Comparison of ENCODE assay signal across 27 cellular contexts in genomic region chr17:79922161-79922569, GRCh38.
A peak's percentile ranks its signal among the peaks of the same experiment; 100 is the strongest.
DNase-seq lines count a peak whose midpoint lies in the region; ATAC-seq, FAIRE-seq and TF ChIP-seq lines count a peak whose summit lies in the region.
"Had no signal": no experiment of that assay in that cellular context is flagged by ENCODE, and none has a peak within 500 bp of the region (broad histone marks: within the 10 kb centered on the region; RNA-seq: fewer than 3 reads in every experiment).

No MANE protein-coding gene starts in this region.

- no peaks in the 10 kb centered on the region for H3K9me3 ChIP-seq in colonic mucosa
- no peaks in the 10 kb centered on the region for H3K9me3 ChIP-seq in small intestine (ENCODE audit: control insufficient read depth, low read depth)
- H3K9me3 ChIP-seq: gastroesophageal sphincter, thoracic aorta had no signal

- no peak for TF ChIP-seq CTCF in activated CD8-positive, alpha-beta T cell treated with anti-CD3 and anti-CD28 coated beads for 36 hours (IDR thresholded peaks at IDR 0.05)
- no peak for TF ChIP-seq CTCF in colonic mucosa (IDR thresholded peaks at IDR 0.05)

- POLR2A ChIA-PET in activated CD8-positive, alpha-beta T cell treated with anti-CD3 and anti-CD28 coated beads, Interleukin-2, amount 10 ng/mL, durations not matched to agents 7 days and 5 days (lab: Charles Lee) = no interaction called here
- POLR2A ChIA-PET in activated CD8-positive, alpha-beta T cell treated with anti-CD3 and anti-CD28 coated beads for 36 hours (lab: Charles Lee) = interaction anchor here (1.5 kb wide), 1 partner anchor 131 kb away, joined by 3 read pairs; no protein-coding TSS in a partner anchor

- peak overlapping the region; percentile 7 for H3K4me3 ChIP-seq in colonic mucosa
- H3K4me3 ChIP-seq in small intestine (ENCODE audit: low read depth in 1 of 2, low read length in 2 of 2) = no peak overlapping the region
- H3K4me3 ChIP-seq: gastroesophageal sphincter, PC-9, thoracic aorta had no signal

- 11 to 36% (median 32%) methylated on average over 17 of the region's 17 CpGs for WGBS in small intestine, 3 donors

- intact Hi-C loops in activated CD8-positive, alpha-beta T cell treated with anti-CD3 and anti-CD28 coated beads for 36 hours (cut with micrococcal nuclease) = no loop called here
- intact Hi-C loops in colonic mucosa (cut with DNase I) = no loop called here

- no peak for DNase-seq in activated CD8-positive, alpha-beta T cell treated with anti-CD3 and anti-CD28 coated beads, Interleukin-2, amount 10 ng/mL, durations not matched to agents 7 days and 5 days
- DNase-seq in activated CD8-positive, alpha-beta T cell treated with anti-CD3 and anti-CD28 coated beads for 36 hours = no peak
- DNase-seq in NCI-H146 (lab: John Stamatoyannopoulos, UW) (peak; percentile 82), colonic mucosa (peak; percentile 61), small intestine (peak; percentile 55), occipital lobe (lab: John Stamatoyannopoulos, UW) (no peak), middle frontal gyrus (ENCODE audit: extremely low spot score, low spot score) (no peak), amygdala (lab: John Stamatoyannopoulos, UW) (no peak)
- DNase-seq: activated CD4-positive, alpha-beta T cell treated with anti-CD3 and anti-CD28 coated beads, Interleukin-2, amount 50 U/mL, for 1 hour; activated naive CD4-positive, alpha-beta T cell; anterior cingulate cortex; cerebellar nuclear complex; DMS 273 treated with DMSO at 0.1 percent for 48 hours; effector CD4-positive, alpha-beta T cell; naive B cell; NCI-H1930; NCI-H82; PC-9; stimulated activated naive B cell treated with anti-CD40 and anti-IgM and Interleukin-4, amounts not matched to agents 10 μg/mL and 1 μg/mL and 100 μg/mL, for 72 hours had no signal

- no peak for FAIRE-seq in small intestine (lab: Jason Lieb, UNC)
- FAIRE-seq: keratinocyte had no signal

- no peak for ATAC-seq in activated CD8-positive, alpha-beta T cell treated with anti-CD3 and anti-CD28 coated beads, Interleukin-2, amount 10 ng/mL, durations not matched to agents 7 days and 5 days
- ATAC-seq in activated CD8-positive, alpha-beta T cell treated with anti-CD3 and anti-CD28 coated beads for 36 hours = no peak
- ATAC-seq: gastroesophageal sphincter; sciatic nerve; stimulated activated naive B cell treated with anti-CD40 and anti-IgM and Interleukin-4, amounts not matched to agents 10 μg/mL and 1 μg/mL and 100 μg/mL, for 72 hours had no signal

- H3K9ac ChIP-seq in colonic mucosa (ENCODE audit: low read depth in 2 of 2, low read length in 2 of 2) = no peak overlapping the region
- H3K9ac ChIP-seq: parathyroid adenoma had no signal

- peak overlapping the region; percentile 68 for H3K27ac Mint-ChIP-seq in activated CD8-positive, alpha-beta T cell treated with anti-CD3 and anti-CD28 coated beads, Interleukin-2, amount 10 ng/mL, durations not matched to agents 7 days and 5 days
- H3K27ac Mint-ChIP-seq in activated CD8-positive, alpha-beta T cell treated with anti-CD3 and anti-CD28 coated beads for 36 hours = no peak overlapping the region
- H3K27ac Mint-ChIP-seq: IgD-negative memory B cell; naive B cell; stimulated activated naive B cell treated with anti-CD40 and anti-IgM and Interleukin-4, amounts not matched to agents 10 μg/mL and 1 μg/mL and 100 μg/mL, for 72 hours had no signal

- no peaks in the 10 kb centered on the region for H3K9me3 Mint-ChIP-seq in activated CD8-positive, alpha-beta T cell treated with anti-CD3 and anti-CD28 coated beads, Interleukin-2, amount 10 ng/mL, durations not matched to agents 7 days and 5 days (ENCODE audit: insufficient read depth)
- H3K9me3 Mint-ChIP-seq in activated CD8-positive, alpha-beta T cell treated with anti-CD3 and anti-CD28 coated beads for 36 hours = no peaks in the 10 kb centered on the region
- H3K9me3 Mint-ChIP-seq: CD4-positive, CD25-positive, alpha-beta regulatory T cell; IgD-negative memory B cell; naive B cell; stimulated activated naive B cell treated with anti-CD40 and anti-IgM and Interleukin-4, amounts not matched to agents 10 μg/mL and 1 μg/mL and 100 μg/mL, for 72 hours; T-helper 1 cell treated with Interleukin-12 subunit alpha and Interleukin-12 subunit beta and Interleukin-4 antibody, amounts not matched to agents 30 μg/mL and 1 μg/mL, for 36 hours had no signal

- no peaks in the 10 kb centered on the region for H3K36me3 Mint-ChIP-seq in activated CD8-positive, alpha-beta T cell treated with anti-CD3 and anti-CD28 coated beads, Interleukin-2, amount 10 ng/mL, durations not matched to agents 7 days and 5 days (ENCODE audit: low read depth)
- no peaks in the 10 kb centered on the region for H3K36me3 Mint-ChIP-seq in activated CD8-positive, alpha-beta T cell treated with anti-CD3 and anti-CD28 coated beads for 36 hours (ENCODE audit: low read depth)
- H3K36me3 Mint-ChIP-seq: CD4-positive, CD25-positive, alpha-beta regulatory T cell; IgD-negative memory B cell; naive B cell; stimulated activated naive B cell treated with anti-CD40 and anti-IgM and Interleukin-4, amounts not matched to agents 10 μg/mL and 1 μg/mL and 100 μg/mL, for 72 hours had no signal

- no peak overlapping the region for H3K27ac ChIP-seq in colonic mucosa
- peak overlapping the region in 1 of 2 donors; percentile 51 for H3K27ac ChIP-seq in small intestine (ENCODE audit: low read depth in 1 of 2, low read length in 1 of 2)
- H3K27ac ChIP-seq: gastroesophageal sphincter, parathyroid adenoma, PC-9, thoracic aorta had no signal

- H3K27me3 ChIP-seq in colonic mucosa (no peaks in the 10 kb centered on the region), small intestine (ENCODE audit: control insufficient read depth in 2 of 2, insufficient read depth in 2 of 2, low read length in 2 of 2) (no peaks in the 10 kb centered on the region)

- peaks cover 45% of the 10 kb centered on the region for H3K4me1 Mint-ChIP-seq in activated CD8-positive, alpha-beta T cell treated with anti-CD3 and anti-CD28 coated beads, Interleukin-2, amount 10 ng/mL, durations not matched to agents 7 days and 5 days (ENCODE audit: low read depth)
- peaks cover 3% of the 10 kb centered on the region for H3K4me1 Mint-ChIP-seq in activated CD8-positive, alpha-beta T cell treated with anti-CD3 and anti-CD28 coated beads for 36 hours (ENCODE audit: low read depth)

- peaks cover 27% of the 10 kb centered on the region for H3K4me1 ChIP-seq in colonic mucosa
- H3K4me1 ChIP-seq in small intestine (ENCODE audit: control insufficient read depth in 2 of 2, insufficient read depth in 1 of 2, low read depth in 1 of 2, low read length in 1 of 2) = peaks cover 3% of the 10 kb centered on the region in 2 donors
- H3K4me1 ChIP-seq: parathyroid adenoma had no signal

- peak overlapping the region; percentile 28 for H3K4me3 Mint-ChIP-seq in activated CD8-positive, alpha-beta T cell treated with anti-CD3 and anti-CD28 coated beads, Interleukin-2, amount 10 ng/mL, durations not matched to agents 7 days and 5 days
- H3K4me3 Mint-ChIP-seq in activated CD8-positive, alpha-beta T cell treated with anti-CD3 and anti-CD28 coated beads for 36 hours = no peak overlapping the region
- H3K4me3 Mint-ChIP-seq: naive B cell; T-helper 1 cell treated with Interleukin-12 subunit alpha and Interleukin-12 subunit beta and Interleukin-4 antibody, amounts not matched to agents 30 μg/mL and 1 μg/mL, for 36 hours had no signal

- H3K27me3 Mint-ChIP-seq in activated CD8-positive, alpha-beta T cell treated with anti-CD3 and anti-CD28 coated beads, Interleukin-2, amount 10 ng/mL, durations not matched to agents 7 days and 5 days (ENCODE audit: low read depth) = peaks cover 2% of the 10 kb centered on the region
- H3K27me3 Mint-ChIP-seq in activated CD8-positive, alpha-beta T cell treated with anti-CD3 and anti-CD28 coated beads for 36 hours = no peaks in the 10 kb centered on the region

- H3K36me3 ChIP-seq in colonic mucosa (no peaks in the 10 kb centered on the region), small intestine (ENCODE audit: control insufficient read depth in 2 of 2, insufficient read depth in 2 of 2, low read length in 2 of 2) (no peaks in the 10 kb centered on the region)
- H3K36me3 ChIP-seq: gastroesophageal sphincter, thoracic aorta had no signal

- CTCF ChIA-PET in activated CD8-positive, alpha-beta T cell treated with anti-CD3 and anti-CD28 coated beads, Interleukin-2, amount 10 ng/mL, durations not matched to agents 7 days and 5 days (lab: Charles Lee) = no interaction called here
- CTCF ChIA-PET in activated CD8-positive, alpha-beta T cell treated with anti-CD3 and anti-CD28 coated beads for 36 hours (lab: Charles Lee) = no interaction called here

Comparison
In these comparisons a context has a peak if more than half of its experiments do, and no peak if none do; other contexts are left out.
1. DNase-seq: peak in NCI-H146 (single experiment), colonic mucosa (single experiment) and small intestine (single experiment); none in activated CD8-positive, alpha-beta T cell treated with anti-CD3 and anti-CD28 coated beads, Interleukin-2, amount 10 ng/mL, durations not matched to agents 7 days and 5 days (single experiment), activated CD8-positive, alpha-beta T cell treated with anti-CD3 and anti-CD28 coated beads for 36 hours (single experiment), occipital lobe (single experiment), middle frontal gyrus (single experiment) and amygdala (0 of 56).